In genomic region chr1:89525169-89525855, GRCh38 we compare ENCODE assay signal across 8 cellular contexts. TPM values are rescaled to one million over a fixed set of nuclear protein-coding genes. Genes with fewer than 3 reads are reported as not detected.
DNase-seq lines count a peak whose midpoint lies in the region; ATAC-seq and TF ChIP-seq lines count a peak whose summit lies in the region.

No MANE protein-coding gene starts in this region.

- no peak overlapping the region for H3K27ac Mint-ChIP-seq in activated naive CD4-positive, alpha-beta T cell treated with anti-CD3 and anti-CD28 coated beads for 36 hours

- H2BK120ac ChIP-seq in trophoblast cell (ENCODE audit: insufficient read depth, low read length, poor library complexity), result no peak overlapping the region

- peaks cover 39% of the 10 kb centered on the region for H3K4me1 ChIP-seq in OCI-LY1 (ENCODE audit: insufficient read depth, low read length, severe bottlenecking)
- peaks cover 0 to 7% of the 10 kb centered on the region in 2 experiments for H3K4me1 ChIP-seq in trophoblast cell (ENCODE audit: control insufficient read depth in 1 of 2, insufficient read depth in 2 of 2, low read length in 2 of 2)

- H2AK5ac ChIP-seq in trophoblast cell (ENCODE audit: low read length), result no peak overlapping the region

- peak overlapping the region; percentile 91 for H3K4ac ChIP-seq in trophoblast cell (ENCODE audit: low read depth, low read length)

- H3K27me3 Mint-ChIP-seq in activated naive CD4-positive, alpha-beta T cell treated with anti-CD3 and anti-CD28 coated beads for 36 hours (ENCODE audit: low read depth), result no peaks in the 10 kb centered on the region

- H3K4me1 Mint-ChIP-seq in activated naive CD4-positive, alpha-beta T cell treated with anti-CD3 and anti-CD28 coated beads for 36 hours (ENCODE audit: low read depth), result peaks cover 35% of the 10 kb centered on the region

- H3K14ac ChIP-seq in trophoblast cell (ENCODE audit: low read length), result peak overlapping the region; percentile 81

- peak overlapping the region; percentile 72 for H3K4me3 ChIP-seq in OCI-LY1 (ENCODE audit: low read depth, low read length, poor library complexity, severe bottlenecking)
- H3K4me3 ChIP-seq in trophoblast cell (ENCODE audit: low read depth, low read length), result peak overlapping the region; percentile 82

- H3K79me2 ChIP-seq in OCI-LY1 (ENCODE audit: insufficient read depth, low read length) (peaks cover 41% of the 10 kb centered on the region), trophoblast cell (ENCODE audit: control insufficient read depth, insufficient read depth, low read length, poor library complexity) (peaks cover 10% of the 10 kb centered on the region)

- intact Hi-C loops in activated naive CD4-positive, alpha-beta T cell treated with anti-CD3 and anti-CD28 coated beads for 36 hours (cut with micrococcal nuclease), result loop anchor here (2.0 to 5.0 kb wide), 3 partner anchors 253 to 541 kb away; partner anchors contain the start of genes GBP5 and ZNF326
- intact Hi-C loops in Right ventricle myocardium superior (cut with DNase I), result loop anchor here (10.0 kb wide), 1 partner anchor 69 kb away; no protein-coding TSS in a partner anchor

- H3K18ac ChIP-seq in trophoblast cell (ENCODE audit: low read length), result peak overlapping the region; percentile 57

- H3K79me1 ChIP-seq in trophoblast cell (ENCODE audit: low read length), result peaks cover 11% of the 10 kb centered on the region

- peak; percentile 32; the same call in 1 of the 2 replicates for TF ChIP-seq CTCF in OCI-LY1 (IDR thresholded peaks at IDR 0.05; ENCODE audit: low read length)

- CTCF ChIA-PET in activated naive CD4-positive, alpha-beta T cell treated with anti-CD3 and anti-CD28 coated beads for 36 hours (lab: Charles Lee), result no interaction called here

- no peak overlapping the region for H4K91ac ChIP-seq in trophoblast cell (ENCODE audit: low read depth, low read length)

- no peak overlapping the region for H2BK5ac ChIP-seq in trophoblast cell (ENCODE audit: low read depth, low read length, poor library complexity)

- H3K27me3 ChIP-seq in OCI-LY1 (ENCODE audit: insufficient read depth, low read length) (no peaks in the 10 kb centered on the region), trophoblast cell (ENCODE audit: insufficient read depth, low read length) (no peaks in the 10 kb centered on the region)

- H3K23ac ChIP-seq in trophoblast cell (ENCODE audit: low read length), result no peak overlapping the region

- WGBS in trophoblast cell (ENCODE audit: extremely low coverage, insufficient coverage, insufficient read length), result no CpG with 5 or more reads among the region's 35 CpGs

- H3K4me3 Mint-ChIP-seq in activated naive CD4-positive, alpha-beta T cell treated with anti-CD3 and anti-CD28 coated beads for 36 hours, result no peak overlapping the region

- no peaks in the 10 kb centered on the region for H3K9me2 ChIP-seq in OCI-LY1 (ENCODE audit: low read depth, low read length)

- H3K4me2 ChIP-seq in OCI-LY1 (ENCODE audit: low read length), result peak overlapping the region; percentile 79
- H3K4me2 ChIP-seq in trophoblast cell (ENCODE audit: low read length), result peak overlapping the region; percentile 96

- H3K36me3 Mint-ChIP-seq in activated naive CD4-positive, alpha-beta T cell treated with anti-CD3 and anti-CD28 coated beads for 36 hours (ENCODE audit: low read depth), result peaks cover 22% of the 10 kb centered on the region

- peaks cover 5% of the 10 kb centered on the region for H3K9me3 Mint-ChIP-seq in activated naive CD4-positive, alpha-beta T cell treated with anti-CD3 and anti-CD28 coated beads for 36 hours

- DNase-seq in AG08396 (ENCODE audit: low spot score) (peak; percentile 23), Right ventricle myocardium superior (peak; percentile 51), trophoblast cell (no peak), cerebellar nuclear complex (lab: John Stamatoyannopoulos, UW) (no peak)
- DNase-seq in activated naive CD4-positive, alpha-beta T cell treated with anti-CD3 and anti-CD28 coated beads for 36 hours, result peak; percentile 46

- H3K36me3 ChIP-seq in OCI-LY1 (ENCODE audit: insufficient read depth, low read length), result peaks cover 14% of the 10 kb centered on the region; the same call in 1 of the 2 replicates
- no peaks in the 10 kb centered on the region for H3K36me3 ChIP-seq in trophoblast cell (ENCODE audit: control insufficient read depth in 1 of 2, insufficient read depth in 2 of 2, low read length in 2 of 2)

- peak overlapping the region; percentile 88 for H4K8ac ChIP-seq in trophoblast cell (ENCODE audit: low read depth, low read length)

- H3K9me3 ChIP-seq in OCI-LY1 (ENCODE audit: low read length), result peaks cover 4% of the 10 kb centered on the region; the same call in 1 of the 2 replicates
- no peaks in the 10 kb centered on the region for H3K9me3 ChIP-seq in trophoblast cell (ENCODE audit: insufficient read depth, low read depth, low read length)

- H3F3A ChIP-seq in OCI-LY1 (ENCODE audit: insufficient read depth, low read length), result no peaks in the 10 kb centered on the region; the same call in 1 of the 2 replicates

- H2BK12ac ChIP-seq in trophoblast cell (ENCODE audit: low read length), result no peak overlapping the region

- H2AFZ ChIP-seq in OCI-LY1 (ENCODE audit: low read length) (no peak overlapping the region), trophoblast cell (ENCODE audit: insufficient read depth, low read length, poor library complexity) (peak overlapping the region; percentile 82)

- peak overlapping the region; percentile 60 for H3K27ac ChIP-seq in OCI-LY1 (ENCODE audit: low read depth, low read length, poor library complexity, severe bottlenecking)
- H3K27ac ChIP-seq in trophoblast cell (ENCODE audit: low read depth, low read length), result no peak overlapping the region

- peak; percentile 14 for ATAC-seq in GM18861 (IDR thresholded peaks at IDR 0.05; ENCODE audit: unreplicated experiment)
- peak; percentile 18 for ATAC-seq in HG03354 (IDR thresholded peaks at IDR 0.05; ENCODE audit: poor library complexity, severe bottlenecking, unreplicated experiment)
- ATAC-seq in Right ventricle myocardium superior (ENCODE audit: poor library complexity), result peak; percentile 34

- H4K20me1 ChIP-seq in OCI-LY1 (ENCODE audit: insufficient read depth, low read length), result no peaks in the 10 kb centered on the region

- H4K12ac ChIP-seq in trophoblast cell (ENCODE audit: low read depth, low read length), result peak overlapping the region; percentile 19

- H3K9ac ChIP-seq in OCI-LY1 (ENCODE audit: low read length), result peak overlapping the region; percentile 69
- no peak overlapping the region for H3K9ac ChIP-seq in trophoblast cell (ENCODE audit: low read length)

RNA-seq across cellular contexts. Expression of gene LRRC8B, which starts 0.7 kb away (rescaled TPM):
- total RNA-seq in activated naive CD4-positive, alpha-beta T cell treated with anti-CD3 and anti-CD28 coated beads for 36 hours, result 10 to 100 TPM; 18.0 to 20.4 TPM
- total RNA-seq in Right ventricle myocardium superior, result 2.5 TPM
- polyA plus RNA-seq in trophoblast cell (2013), result 6.5 and 6.7 TPM in 2 replicates

Comparison
In these comparisons a context has a peak if more than half of its experiments do, and no peak if none do; other contexts are left out.
1. DNase-seq: peak in AG08396 (single experiment), activated naive CD4-positive, alpha-beta T cell treated with anti-CD3 and anti-CD28 coated beads for 36 hours (single experiment) and Right ventricle myocardium superior (single experiment); none in trophoblast cell (0 of 2) and cerebellar nuclear complex (0 of 2).
2. Peak in every context shown above with its lines, with median percentiles within 50 percentile points of each other: ATAC-seq.